In genomic region chr10:102713483-102713813, GRCh38 we compare ENCODE assay signal across 8 cellular contexts. TPM values are rescaled to one million over a fixed set of nuclear protein-coding genes. Genes with fewer than 3 reads are reported as not detected.
DNase-seq lines count a peak whose midpoint lies in the region; ATAC-seq and TF ChIP-seq lines count a peak whose summit lies in the region.

No MANE protein-coding gene starts in this region.

- DNase-seq in NCI-H526 treated with DMSO at 0.1 percent for 48 hours (lab: John Stamatoyannopoulos, UW), result peak; percentile 37
- no peak for DNase-seq in NCI-H526 (lab: John Stamatoyannopoulos, UW)
- peak in 1 of 3 donors; percentile 54 for DNase-seq in T-helper 17 cell
- DNase-seq in fibroblast of mammary gland (ENCODE audit: low read depth), result no peak
- DNase-seq in omental fat pad (ENCODE audit: low spot score), result no peak
- DNase-seq in ecto neural progenitor cell (ENCODE audit: low spot score), result no peak
- no peak for DNase-seq in glomerular visceral epithelial cell (ENCODE audit: extremely low spot score)

- peak; percentile 41 for TF ChIP-seq CTCF in fibroblast of mammary gland (conservative IDR thresholded peaks at IDR 0.05; ENCODE audit: control insufficient read depth, insufficient read depth, low read depth, low read length)
- no peak for TF ChIP-seq CTCF in omental fat pad (IDR thresholded peaks at IDR 0.05)

- peak; percentile 39 for ATAC-seq in HG02759 (IDR thresholded peaks at IDR 0.05; ENCODE audit: unreplicated experiment)
- ATAC-seq in T-helper 17 cell, result peak; percentile 62
- peak; percentile 65 for ATAC-seq in omental fat pad (ENCODE audit: low FRiP score)

- peak overlapping the region; percentile 90 for H3K4me3 ChIP-seq in fibroblast of mammary gland (ENCODE audit: control insufficient read depth, low read depth, low read length)

- H3K4me1 Mint-ChIP-seq in T-helper 17 cell, result peaks cover 43% of the 10 kb centered on the region

- peaks cover 2% of the 10 kb centered on the region for H3K36me3 Mint-ChIP-seq in T-helper 17 cell (ENCODE audit: low read depth)

- peak overlapping the region; percentile 97 for H3K4me3 Mint-ChIP-seq in T-helper 17 cell

- no peaks in the 10 kb centered on the region for H3K9me3 ChIP-seq in T-helper 17 cell (ENCODE audit: control insufficient read depth, low read length, poor library complexity, severe bottlenecking)

- H3K27ac Mint-ChIP-seq in T-helper 17 cell, result peak overlapping the region; percentile 96

- H3K27me3 Mint-ChIP-seq in T-helper 17 cell, result no peaks in the 10 kb centered on the region

RNA-seq across cellular contexts. Expression of gene ARL3, which starts 0.7 kb away (rescaled TPM):
- 1 to 10 TPM; 3.2 to 3.7 TPM for total RNA-seq in T-helper 17 cell
- 1 to 10 TPM; 2.8 to 6.1 (median 3.9) TPM for total RNA-seq in omental fat pad

RNA-seq across cellular contexts. Expression of gene SFXN2, which starts 1.0 kb away (rescaled TPM):
- total RNA-seq in T-helper 17 cell (1 to 10 TPM; 5.6 to 7.9 TPM), omental fat pad (1 to 10 TPM; 4.3 to 7.9 (median 5.0) TPM)

RNA-seq across cellular contexts. Expression of gene WBP1L, which starts 30.3 kb away (rescaled TPM):
- total RNA-seq in T-helper 17 cell, result 10 to 100 TPM; 21.1 to 26.6 TPM
- total RNA-seq in omental fat pad, result 100 to 1,000 TPM; 106 to 214 (median 165) TPM
